In genomic region chr20:50980071-50980681, GRCh38 we compare ENCODE assay signal across 10 cellular contexts. TPM values are rescaled to one million over a fixed set of nuclear protein-coding genes. Genes with fewer than 3 reads are reported as not detected.
A peak's percentile ranks its signal among the peaks of the same experiment; 100 is the strongest.
DNase-seq lines count a peak whose midpoint lies in the region; ATAC-seq and TF ChIP-seq lines count a peak whose summit lies in the region.
"Had no signal": no experiment of that assay in that cellular context is flagged by ENCODE, and none has a peak within 500 bp of the region (broad histone marks: within the 10 kb centered on the region; RNA-seq: fewer than 3 reads in every experiment).

No MANE protein-coding gene starts in this region.

- H3K36me3 ChIP-seq in effector memory CD4-positive, alpha-beta T cell (ENCODE audit: control insufficient read depth, insufficient read depth, low read length), result no peaks in the 10 kb centered on the region

- TF ChIP-seq POLR2A in NB4 (IDR thresholded peaks at IDR 0.05; ENCODE audit: extremely low read depth, insufficient read length), result no peak

- H3K36me3 Mint-ChIP-seq in brain (no peaks in the 10 kb centered on the region), T-helper 17 cell (ENCODE audit: low read depth) (peaks cover 12% of the 10 kb centered on the region)

- no peaks in the 10 kb centered on the region for H3K27me3 ChIP-seq in effector memory CD4-positive, alpha-beta T cell (replicated peaks; ENCODE audit: control insufficient read depth, insufficient read depth, low read length, poor library complexity, severe bottlenecking)

- H3K27ac Mint-ChIP-seq in brain (peak overlapping the region in 4 of 5 experiments; percentile 19 to 81 (median 52)), T-helper 17 cell (no peak overlapping the region)

- H3K9me3 ChIP-seq in T-helper 17 cell (ENCODE audit: control insufficient read depth, low read length, poor library complexity, severe bottlenecking), result no peaks in the 10 kb centered on the region
- H3K9me3 ChIP-seq in effector memory CD4-positive, alpha-beta T cell (ENCODE audit: control insufficient read depth, low read length), result no peaks in the 10 kb centered on the region

- no peak for TF ChIP-seq CTCF in NB4 (IDR thresholded peaks at IDR 0.05; ENCODE audit: low read depth, low read length)
- TF ChIP-seq CTCF in brain (conservative IDR thresholded peaks at IDR 0.05), result no peak

- H3K4me1 Mint-ChIP-seq in brain (peaks cover 32% of the 10 kb centered on the region), T-helper 17 cell (peaks cover 2% of the 10 kb centered on the region)

- ATAC-seq in T-helper 17 cell (no peak), GM21786 (IDR thresholded peaks at IDR 0.05; ENCODE audit: unreplicated experiment) (no peak)

- no peak overlapping the region for H3K27ac ChIP-seq in effector memory CD4-positive, alpha-beta T cell (ENCODE audit: insufficient read depth, low read length, poor library complexity, severe bottlenecking)

- H3K4me3 Mint-ChIP-seq in brain (peak overlapping the region in 1 of 5 experiments; percentile 26), T-helper 17 cell (no peak overlapping the region)

- H3K9me3 Mint-ChIP-seq in brain, result peaks cover 0 to 5% (median 4%) of the 10 kb centered on the region in 5 experiments

- no peaks in the 10 kb centered on the region for H3K4me1 ChIP-seq in effector memory CD4-positive, alpha-beta T cell (ENCODE audit: control insufficient read depth, insufficient read depth, low read length, poor library complexity, severe bottlenecking)

- no peak overlapping the region for H3K4me3 ChIP-seq in NB4 (ENCODE audit: low read depth, low read length)
- no peak overlapping the region for H3K4me3 ChIP-seq in effector memory CD4-positive, alpha-beta T cell (ENCODE audit: insufficient read depth, low read depth, low read length, poor library complexity, severe bottlenecking)
- H3K4me3 ChIP-seq: skin epidermis had no signal

- H3K27me3 Mint-ChIP-seq in brain (no peaks in the 10 kb centered on the region), T-helper 17 cell (peaks cover 82% of the 10 kb centered on the region)

- DNase-seq in EH (ENCODE audit: low read depth) (peak; percentile 99), NB4 (ENCODE audit: low read depth) (peak; percentile 87), non-pigmented ciliary epithelial cell (ENCODE audit: low read depth) (peak; percentile 99), T-helper 17 cell (no peak), cerebellar cortex (ENCODE audit: low spot score) (no peak)
- DNase-seq in effector memory CD4-positive, alpha-beta T cell, result no peak
- DNase-seq: NCI-H2171 treated with DMSO at 0.1 percent for 48 hours had no signal

RNA-seq across cellular contexts. Expression of gene MOCS3, which starts 21.6 kb away (rescaled TPM):
- polyA plus RNA-seq in brain (ENCODE audit: insufficient read depth, low read depth, low replicate concordance), result 3.1 TPM
- 1 to 10 TPM; 3.2 to 3.8 TPM for total RNA-seq in T-helper 17 cell

RNA-seq across cellular contexts. Expression of gene DPM1, which starts 21.8 kb away (rescaled TPM):
- 29.4 TPM for polyA plus RNA-seq in brain (ENCODE audit: insufficient read depth, low read depth, low replicate concordance)
- 10 to 100 TPM; 25.9 to 34.1 TPM for total RNA-seq in T-helper 17 cell

RNA-seq across cellular contexts. Expression of gene KCNG1, which starts 42.7 kb away (rescaled TPM):
- 2.1 TPM for polyA plus RNA-seq in brain (ENCODE audit: insufficient read depth, low read depth, low replicate concordance)
- under 1 TPM in 1 of 2 donors, not detected in 1; 0.90 TPM for total RNA-seq in T-helper 17 cell

RNA-seq across cellular contexts. Expression of gene ADNP, which starts 48.9 kb away (rescaled TPM):
- 75.7 TPM for polyA plus RNA-seq in brain (ENCODE audit: insufficient read depth, low read depth, low replicate concordance)
- 10 to 100 TPM; 54.8 to 59.7 TPM for total RNA-seq in T-helper 17 cell

Comparison
In these comparisons a context has a peak if more than half of its experiments do, and no peak if none do; other contexts are left out.
1. DNase-seq: peak in EH (single experiment), NB4 (single experiment) and non-pigmented ciliary epithelial cell (single experiment); none in T-helper 17 cell (0 of 3), cerebellar cortex (single experiment) and effector memory CD4-positive, alpha-beta T cell (0 of 3).